Comparison of ENCODE assay signal across 8 cellular contexts in the genomic region with DNA sequence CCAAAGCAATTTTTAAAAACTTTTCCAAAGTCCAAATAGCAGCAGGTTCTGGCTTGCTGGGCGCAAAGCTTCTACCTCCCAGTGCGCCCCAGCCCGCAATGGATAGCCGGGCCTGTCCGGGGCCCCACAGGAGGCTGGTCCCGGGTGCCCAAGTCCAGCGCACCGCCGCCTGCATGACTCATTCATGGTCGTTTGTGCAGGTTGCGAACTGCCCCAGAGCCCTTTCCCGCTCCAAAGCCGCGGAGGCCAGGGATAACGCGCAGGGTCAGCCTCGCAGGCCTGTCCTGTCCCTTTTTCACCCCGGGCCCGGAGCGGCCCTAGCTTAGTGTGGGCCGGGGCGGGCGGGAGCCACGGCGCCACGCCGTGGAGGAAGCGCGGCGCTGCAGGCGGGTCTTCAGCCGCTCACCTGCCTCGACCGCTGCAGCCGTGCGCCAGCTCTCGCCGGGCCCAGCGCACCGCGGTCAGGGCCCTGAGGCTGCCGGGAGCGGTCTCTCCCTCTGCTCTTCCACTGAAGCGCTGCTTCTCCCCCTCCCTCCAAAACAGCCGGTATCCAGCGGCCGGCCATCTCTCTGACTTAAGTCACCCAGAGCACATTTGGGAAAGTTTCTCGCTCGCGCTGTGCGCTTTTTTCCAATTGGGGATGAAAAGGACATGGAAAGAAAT. TPM values are rescaled to one million over a fixed set of nuclear protein-coding genes. Genes with fewer than 3 reads are reported as not detected.
A peak's percentile ranks its signal among the peaks of the same experiment; 100 is the strongest.
DNase-seq lines count a peak whose midpoint lies in the region; ATAC-seq and TF ChIP-seq lines count a peak whose summit lies in the region.

No MANE protein-coding gene starts in this region.

- DNase-seq in ELF-1 (ENCODE audit: low read depth, low spot score): peak; percentile 97
- DNase-seq in T follicular helper cell (ENCODE audit: low read depth): peak; percentile 48
- peak; percentile 93 for DNase-seq in astrocyte of the hippocampus (ENCODE audit: low read depth, low spot score)
- DNase-seq in hepatocyte (ENCODE audit: low spot score): peak; percentile 90
- peak; percentile 37 for DNase-seq in retinal pigment epithelial cell (ENCODE audit: low read depth)
- DNase-seq in OCI-M2 (lab: John Stamatoyannopoulos, UW; ENCODE audit: unreplicated experiment): no peak

- H3K9me3 ChIP-seq in HUES64 (ENCODE audit: insufficient read depth, low read depth, low read length): 0 out of 2 replicates have a peak, but pooled peaks cover 2% of the 10 kb centered on the region
- H3K9me3 ChIP-seq in hepatocyte (ENCODE audit: low read depth): no peaks in the 10 kb centered on the region

- H3K9me2 ChIP-seq in hepatocyte (replicated peaks; ENCODE audit: insufficient read depth): no peaks in the 10 kb centered on the region

- H3K4me3 ChIP-seq in HUES64 (ENCODE audit: low read length): peak overlapping the region; percentile 67
- peak overlapping the region; percentile 60 for H3K4me3 ChIP-seq in hepatocyte
- peak overlapping the region; percentile 63 for H3K4me3 ChIP-seq in retinal pigment epithelial cell (ENCODE audit: low read length)

- no peaks in the 10 kb centered on the region for H3K36me3 ChIP-seq in HUES64 (ENCODE audit: insufficient read depth, low read length)
- H3K36me3 ChIP-seq in hepatocyte (replicated peaks; ENCODE audit: insufficient read depth, low read depth): no peaks in the 10 kb centered on the region

- H3K27ac ChIP-seq in HUES64 (ENCODE audit: low read depth, low read length) (no peak overlapping the region), hepatocyte (peak overlapping the region; percentile 90)

- H4K20me1 ChIP-seq in hepatocyte (ENCODE audit: insufficient read depth, poor library complexity, severe bottlenecking): no peaks in the 10 kb centered on the region

- TF ChIP-seq CTCF in hepatocyte (IDR thresholded peaks at IDR 0.05; ENCODE audit: poor library complexity) (peak; percentile 71), retinal pigment epithelial cell (conservative IDR thresholded peaks at IDR 0.05; ENCODE audit: low read depth, low read length) (peak; percentile 68)

- no peaks in the 10 kb centered on the region for H3K79me2 ChIP-seq in hepatocyte

- WGBS in HUES64: 1% methylated on average over 51 of the region's 51 CpGs
- 2% methylated on average over 36 of the region's 51 CpGs for WGBS in hepatocyte (ENCODE audit: low lambda C conversion rate, missing lambda C conversion rate)

- peak; percentile 39 for ATAC-seq in GM21528 (IDR thresholded peaks at IDR 0.05; ENCODE audit: low FRiP score, unreplicated experiment)

- H3K4me2 ChIP-seq in hepatocyte: peak overlapping the region; percentile 84

- H3K4me1 ChIP-seq in HUES64 (ENCODE audit: insufficient read depth, low read length) (peaks cover 5% of the 10 kb centered on the region; the same call in 1 of the 2 replicates), hepatocyte (ENCODE audit: insufficient read depth) (peaks cover 28% of the 10 kb centered on the region)

- H3K27me3 ChIP-seq in HUES64 (ENCODE audit: insufficient read depth, low read length): peaks cover 83% of the 10 kb centered on the region
- H3K27me3 ChIP-seq in hepatocyte: peaks cover 70% of the 10 kb centered on the region

- H2AFZ ChIP-seq in hepatocyte: peak overlapping the region; percentile 87

- H3K9ac ChIP-seq in HUES64 (ENCODE audit: low read depth, low read length): no peak overlapping the region

RNA-seq across cellular contexts. Expression of a gene that starts 1.7 kb away (rescaled TPM):
- 5.9 TPM for polyA plus RNA-seq in HUES64 (2013, experiment 1 of 2)
- 8.8 TPM for polyA plus RNA-seq in HUES64 (2013, experiment 2 of 2)
- total RNA-seq in hepatocyte: 7.8 and 11.5 TPM in 2 replicates
- 10.4 and 16.1 TPM in 2 replicates for polyA plus RNA-seq in hepatocyte

RNA-seq across cellular contexts. Expression of a gene that starts 13.4 kb away (rescaled TPM):
- 26.3 TPM for polyA plus RNA-seq in HUES64 (2013, experiment 1 of 2)
- 26.9 TPM for polyA plus RNA-seq in HUES64 (2013, experiment 2 of 2)
- 24.6 and 25.8 TPM in 2 replicates for total RNA-seq in hepatocyte
- 5.7 and 8.9 TPM in 2 replicates for polyA plus RNA-seq in hepatocyte
